9 cellular contexts compared by ENCODE assay signal in the genomic region with DNA sequence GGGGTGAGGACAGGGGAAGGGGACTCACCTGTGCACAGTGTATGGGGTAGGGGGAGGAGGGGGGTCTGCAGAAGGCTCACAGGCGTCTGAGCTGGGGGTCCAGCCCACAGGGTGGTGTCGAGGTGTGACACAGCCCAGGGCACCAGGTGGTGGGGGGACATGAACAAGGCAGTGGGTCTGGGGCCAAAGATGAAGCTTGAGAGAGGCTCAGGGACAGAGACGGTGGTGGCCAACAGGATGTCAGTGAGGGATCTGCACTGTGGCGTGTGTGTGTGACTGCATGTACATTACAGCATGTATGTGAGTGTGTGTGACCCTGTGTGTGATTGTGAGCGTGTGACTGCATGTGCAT. TPM values are rescaled to one million over a fixed set of nuclear protein-coding genes. Genes with fewer than 3 reads are reported as not detected.
DNase-seq lines count a peak whose midpoint lies in the region; ATAC-seq and TF ChIP-seq lines count a peak whose summit lies in the region.
"Had no signal": no experiment of that assay in that cellular context is flagged by ENCODE, and none has a peak within 500 bp of the region (broad histone marks: within the 10 kb centered on the region; RNA-seq: fewer than 3 reads in every experiment).

No MANE protein-coding gene starts in this region.

- peak overlapping the region; percentile 72 for H3K27ac Mint-ChIP-seq in chondrocyte (ENCODE audit: unreplicated experiment)

- H3K4me1 ChIP-seq in heart right ventricle (peaks cover 0 to 41% (median 15%) of the 10 kb centered on the region in 9 donors), muscle layer of duodenum (ENCODE audit: control insufficient read depth in 1 of 2, insufficient read depth in 2 of 2, low read length in 2 of 2) (peaks cover 0 to 20% of the 10 kb centered on the region in 2 donors), uterus (peaks cover 5 to 15% of the 10 kb centered on the region in 2 donors), OCI-LY7 (ENCODE audit: insufficient read depth, low read length, poor library complexity, severe bottlenecking) (no peaks in the 10 kb centered on the region)

- H3K36me3 Mint-ChIP-seq in chondrocyte (ENCODE audit: low read depth) = peaks cover 8% of the 10 kb centered on the region

- no peak overlapping the region for H3K4me2 ChIP-seq in OCI-LY7 (ENCODE audit: low read length)

- TF ChIP-seq CTCF in heart right ventricle (IDR thresholded peaks at IDR 0.05) (no peak), chondrocyte (IDR thresholded peaks at IDR 0.05) (no peak), uterus (IDR thresholded peaks at IDR 0.05) (no peak), OCI-LY7 (conservative IDR thresholded peaks at IDR 0.05; ENCODE audit: low read length) (no peak)

- POLR2A ChIA-PET in OCI-LY7 (lab: Charles Lee) = no interaction called here

- H2AFZ ChIP-seq in OCI-LY7 (ENCODE audit: low read length) = no peak overlapping the region

- CTCF ChIA-PET in OCI-LY7 (lab: Charles Lee; ENCODE audit: unreplicated experiment) = no interaction called here

- H3K27me3 ChIP-seq in heart right ventricle (peaks cover 0 to 22% (median 0%) of the 10 kb centered on the region in 7 donors), muscle layer of duodenum (ENCODE audit: low read depth, low read length) (peaks cover 8% of the 10 kb centered on the region), uterus (no peaks in the 10 kb centered on the region)

- H3K9me3 Mint-ChIP-seq in chondrocyte (ENCODE audit: low read depth) = no peaks in the 10 kb centered on the region

- peak overlapping the region in 9 of 10 donors; percentile 53 to 76 (median 67) for H3K4me3 ChIP-seq in heart right ventricle
- peak overlapping the region; percentile 40 to 80 for H3K4me3 ChIP-seq in muscle layer of duodenum (ENCODE audit: low read depth in 1 of 2, low read length in 2 of 2)
- H3K4me3 ChIP-seq in uterus = peak overlapping the region; percentile 58 to 72
- H3K4me3 ChIP-seq in OCI-LY7 (ENCODE audit: low read depth, low read length, poor library complexity, severe bottlenecking) = no peak overlapping the region

- BruUV-seq in OCI-LY7 (replicated peaks; lab: Mats Ljungman, UMichigan) = no TSS peak

- DNase-seq in heart right ventricle (no peak), left cardiac atrium (no peak), chondrocyte (ENCODE audit: low spot score) (no peak), uterus (no peak), LoVo (ENCODE audit: low spot score) (no peak), OCI-LY7 (ENCODE audit: low spot score) (no peak)

- peak overlapping the region; percentile 30 to 94 (median 84) for H3K27ac ChIP-seq in heart right ventricle
- no peak overlapping the region for H3K27ac ChIP-seq in muscle layer of duodenum (ENCODE audit: low read length)
- H3K27ac ChIP-seq in uterus = peak overlapping the region; percentile 88 to 92
- H3K27ac ChIP-seq in OCI-LY7 (ENCODE audit: low read depth, low read length, poor library complexity, severe bottlenecking) = no peak overlapping the region

- ATAC-seq in heart right ventricle (peak in 4 of 8 donors; percentile 1 to 22 (median 2)), left cardiac atrium (no peak), GM19324 (IDR thresholded peaks at IDR 0.05; ENCODE audit: low FRiP score, unreplicated experiment) (no peak)

- no peaks in the 10 kb centered on the region for H4K20me1 ChIP-seq in OCI-LY7 (ENCODE audit: insufficient read depth, low read length)

- H3K9me2 ChIP-seq in OCI-LY7 (ENCODE audit: insufficient read depth, low read length) = no peaks in the 10 kb centered on the region

- peaks cover 42% of the 10 kb centered on the region for H3K4me1 Mint-ChIP-seq in chondrocyte (ENCODE audit: low read depth)

- H3K4me3 Mint-ChIP-seq in chondrocyte (ENCODE audit: unreplicated experiment) = peak overlapping the region; percentile 90

- intact Hi-C loops in heart right ventricle (cut with DNase I) = no loop called here
- intact Hi-C loops in left cardiac atrium (cut with DNase I) = no loop called here
- intact Hi-C loops in uterus (cut with DNase I; ENCODE audit: low total_unique reads) = no loop called here
- intact Hi-C loops in OCI-LY7 (cut with micrococcal nuclease; ENCODE audit: unreplicated experiment) = no loop called here

- H3K36me3 ChIP-seq in heart right ventricle (peaks cover 0 to 19% (median 8%) of the 10 kb centered on the region in 9 donors), muscle layer of duodenum (ENCODE audit: control insufficient read depth in 1 of 2, insufficient read depth in 2 of 2, low read length in 2 of 2) (peaks cover 0 to 12% of the 10 kb centered on the region in 2 donors), uterus (no peaks in the 10 kb centered on the region), OCI-LY7 (ENCODE audit: insufficient read depth, low read length) (no peaks in the 10 kb centered on the region)

- H3K79me2 ChIP-seq in OCI-LY7 (ENCODE audit: insufficient read depth, low read depth, low read length) = no peaks in the 10 kb centered on the region

- no peaks in the 10 kb centered on the region for H3K27me3 Mint-ChIP-seq in chondrocyte (ENCODE audit: low read depth)

- 46 to 48% methylated on average over 5 of the region's 5 CpGs for WGBS in heart right ventricle, 2 donors

- TF ChIP-seq POLR2A in uterus (IDR thresholded peaks at IDR 0.05) = no peak

- peaks cover 0 to 16% (median 7%) of the 10 kb centered on the region in 11 donors for H3K9me3 ChIP-seq in heart right ventricle
- peaks cover 0 to 8% of the 10 kb centered on the region in 2 donors for H3K9me3 ChIP-seq in muscle layer of duodenum (ENCODE audit: control insufficient read depth in 1 of 2, low read length in 2 of 2)
- no peaks in the 10 kb centered on the region for H3K9me3 ChIP-seq in uterus
- H3K9me3 ChIP-seq in OCI-LY7 (ENCODE audit: low read length) = no peaks in the 10 kb centered on the region

RNA-seq across cellular contexts. Expression of a gene that starts 1.7 kb away (rescaled TPM):
- total RNA-seq in heart right ventricle (10 to 100 TPM in 4 of 10 donors, 1 to 10 TPM in 6; 2.7 to 12.6 (median 7.1) TPM), left cardiac atrium (10 to 100 TPM; 10.8 to 12.4 TPM), chondrocyte (69.3 to 100 TPM (median 73.6 TPM) in 3 replicates), uterus (10 to 100 TPM; 13.2 to 70.4 (median 52.7) TPM), OCI-LY7 (2022) (not detected in 2 replicates)
- 10 to 100 TPM in 1 of 2 donors, 1 to 10 TPM in 1; 9.1 to 34.5 TPM for polyA plus RNA-seq in heart right ventricle
- not detected in 2 replicates for total RNA-seq in OCI-LY7 (2014; rRNA removed; shearing (Covaris generic))

RNA-seq across cellular contexts. Expression of a gene that starts 21.6 kb away (rescaled TPM):
- total RNA-seq in heart right ventricle (not detected), left cardiac atrium (not detected), chondrocyte (not detected in 3 replicates), uterus (not detected), OCI-LY7 (2022) (not detected in 2 replicates)
- not detected for polyA plus RNA-seq in heart right ventricle
- not detected in 2 replicates for total RNA-seq in OCI-LY7 (2014; rRNA removed; shearing (Covaris generic))
- total RNA-seq: glomerular endothelial cell had no signal

RNA-seq across cellular contexts. Expression of a gene that starts 31.6 kb away (rescaled TPM):
- total RNA-seq in heart right ventricle (10 to 100 TPM in 2 of 10 donors, 1 to 10 TPM in 8; 2.0 to 25.7 (median 6.5) TPM), left cardiac atrium (10 to 100 TPM; 13.2 to 19.5 TPM), chondrocyte (0.23 to 0.50 TPM in 2 of 3 replicates, not detected in the other), uterus (10 to 100 TPM in 1 of 4 donors, 1 to 10 TPM in 3; 4.1 to 45.9 (median 7.5) TPM), OCI-LY7 (2022) (14.9 and 18.4 TPM in 2 replicates)
- polyA plus RNA-seq in heart right ventricle = 1 to 10 TPM; 2.6 to 7.7 TPM
- 5.1 and 8.8 TPM in 2 replicates for total RNA-seq in OCI-LY7 (2014; rRNA removed; shearing (Covaris generic))

Comparison
In these comparisons a context has a peak if more than half of its experiments do, and no peak if none do; other contexts are left out.
1. H3K27ac ChIP-seq: peak in heart right ventricle (10 of 10) and uterus (2 of 2); none in muscle layer of duodenum (single experiment) and OCI-LY7 (single experiment).